In the genomic region with DNA sequence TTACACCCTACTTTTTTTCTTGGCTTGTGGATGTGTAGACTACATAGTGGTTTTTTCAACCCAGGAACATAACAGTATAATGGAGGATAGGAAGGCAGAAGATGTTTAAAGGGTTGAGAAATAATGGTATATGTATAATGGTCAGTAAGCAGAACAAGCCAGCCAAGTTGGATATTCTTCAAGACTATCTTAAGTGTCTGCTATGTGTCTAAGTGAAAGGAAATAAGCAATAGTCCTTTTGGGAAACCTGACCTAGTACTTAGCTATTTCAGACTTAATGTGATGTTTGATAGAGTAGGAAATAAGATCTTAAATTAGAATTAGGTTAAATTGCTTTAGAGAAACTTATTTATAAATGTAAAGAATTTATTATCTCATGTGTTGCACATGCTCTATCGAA, we compare ENCODE assay signal across 10 cellular contexts.
A peak's percentile ranks its signal among the peaks of the same experiment; 100 is the strongest.
DNase-seq lines count a peak whose midpoint lies in the region; ATAC-seq and TF ChIP-seq lines count a peak whose summit lies in the region.
"Had no signal": no experiment of that assay in that cellular context is flagged by ENCODE, and none has a peak within 500 bp of the region (broad histone marks: within the 10 kb centered on the region; RNA-seq: fewer than 3 reads in every experiment).

No MANE protein-coding gene starts in this region.

- peaks cover 74% of the 10 kb centered on the region for H3K4me1 ChIP-seq in CD4-positive, CD25-positive, alpha-beta regulatory T cell (ENCODE audit: control insufficient read depth, insufficient read depth, low read length, poor library complexity, severe bottlenecking)

- in situ Hi-C loops in brain microvascular endothelial cell (cut with HindIII; ENCODE audit: low pct_ligation_motif_present, low sequenced_read_pairs), result no loop called here

- H3K4me3 ChIP-seq in CD4-positive, CD25-positive, alpha-beta regulatory T cell (ENCODE audit: low read depth, low read length), result peak overlapping the region; percentile 56
- H3K4me3 ChIP-seq in brain microvascular endothelial cell (ENCODE audit: low read depth, low read length), result peak overlapping the region; percentile 79
- H3K4me3 ChIP-seq: colonic mucosa had no signal

- peak overlapping the region; percentile 49 to 86 (median 63) for H3K4me3 Mint-ChIP-seq in CD4-positive, CD25-positive, alpha-beta regulatory T cell
- H3K4me3 Mint-ChIP-seq in IgD-negative memory B cell (peak overlapping the region in 2 of 4 donors; percentile 30 to 86), natural killer cell (peak overlapping the region; percentile 4)

- peak overlapping the region; percentile 53 for H3K27ac ChIP-seq in CD4-positive, CD25-positive, alpha-beta regulatory T cell (ENCODE audit: insufficient read depth, low read length, poor library complexity, severe bottlenecking)
- H3K27ac ChIP-seq in brain microvascular endothelial cell, result no peak overlapping the region
- H3K27ac ChIP-seq: colonic mucosa had no signal

- no peak for TF ChIP-seq CTCF in brain microvascular endothelial cell (IDR thresholded peaks at IDR 0.05; ENCODE audit: low read depth, low read length, missing control alignments)
- no peak for TF ChIP-seq CTCF in natural killer cell (IDR thresholded peaks at IDR 0.05)

- no peaks in the 10 kb centered on the region for H3K9me3 Mint-ChIP-seq in CD4-positive, CD25-positive, alpha-beta regulatory T cell
- no peaks in the 10 kb centered on the region for H3K9me3 Mint-ChIP-seq in IgD-negative memory B cell
- H3K9me3 Mint-ChIP-seq in natural killer cell, result no peaks in the 10 kb centered on the region
- H3K9me3 Mint-ChIP-seq: activated CD4-positive, alpha-beta memory T cell treated with anti-CD3 and anti-CD28 coated beads for 36 hours had no signal

- DNase-seq in CD4-positive, CD25-positive, alpha-beta regulatory T cell, result no peak
- DNase-seq in brain microvascular endothelial cell, result no peak
- DNase-seq in natural killer cell, result no peak
- no peak for DNase-seq in activated CD4-positive, CD25-positive, alpha-beta regulatory T cell (lab: John Stamatoyannopoulos, UW)
- DNase-seq in NOMO-1 (lab: John Stamatoyannopoulos, UW; ENCODE audit: unreplicated experiment in 2 of 2), result no peak
- DNase-seq in cortex of kidney (lab: John Stamatoyannopoulos, UW), result no peak
- DNase-seq: activated CD4-positive, alpha-beta memory T cell treated with anti-CD3 and anti-CD28 coated beads for 36 hours; colonic mucosa had no signal

- H3K4me1 Mint-ChIP-seq in CD4-positive, CD25-positive, alpha-beta regulatory T cell, result peaks cover 51 to 86% (median 68%) of the 10 kb centered on the region in 4 donors
- H3K4me1 Mint-ChIP-seq in IgD-negative memory B cell, result peaks cover 51 to 61% (median 59%) of the 10 kb centered on the region in 3 donors
- peaks cover 64 to 77% of the 10 kb centered on the region in 2 donors for H3K4me1 Mint-ChIP-seq in natural killer cell

- H3K36me3 Mint-ChIP-seq in CD4-positive, CD25-positive, alpha-beta regulatory T cell, result peaks cover 12% of the 10 kb centered on the region
- H3K36me3 Mint-ChIP-seq in IgD-negative memory B cell (peaks cover 6% of the 10 kb centered on the region), natural killer cell (no peaks in the 10 kb centered on the region)

- ATAC-seq in CD4-positive, CD25-positive, alpha-beta regulatory T cell (ENCODE audit: low read depth in 2 of 2), result no peak
- ATAC-seq in natural killer cell, result no peak
- no peak for ATAC-seq in GM21423 (IDR thresholded peaks at IDR 0.05; ENCODE audit: unreplicated experiment)

- H3K27me3 ChIP-seq in CD4-positive, CD25-positive, alpha-beta regulatory T cell (ENCODE audit: control insufficient read depth, insufficient read depth, low read length), result no peaks in the 10 kb centered on the region
- H3K27me3 ChIP-seq in brain microvascular endothelial cell (replicated peaks), result no peaks in the 10 kb centered on the region
- H3K27me3 ChIP-seq: colonic mucosa had no signal

- H3K9me3 ChIP-seq in CD4-positive, CD25-positive, alpha-beta regulatory T cell (ENCODE audit: control insufficient read depth in 2 of 2, low read length in 2 of 2), result no peaks in the 10 kb centered on the region
- H3K9me3 ChIP-seq: colonic mucosa had no signal

- H3K36me3 ChIP-seq in CD4-positive, CD25-positive, alpha-beta regulatory T cell (ENCODE audit: control insufficient read depth, insufficient read depth, low read length), result peaks cover 7% of the 10 kb centered on the region
- peaks cover 20% of the 10 kb centered on the region for H3K36me3 ChIP-seq in brain microvascular endothelial cell (replicated peaks)
- H3K36me3 ChIP-seq: colonic mucosa had no signal

- H3K27ac Mint-ChIP-seq in CD4-positive, CD25-positive, alpha-beta regulatory T cell, result peak overlapping the region in 1 of 3 donors; percentile 39
- peak overlapping the region; percentile 49 to 78 (median 55) for H3K27ac Mint-ChIP-seq in IgD-negative memory B cell
- H3K27ac Mint-ChIP-seq in natural killer cell, result peak overlapping the region; percentile 52 to 92

- intact Hi-C loops in natural killer cell (cut with micrococcal nuclease), result loop anchor here (5.0 kb wide), 1 partner anchor 1213 kb away; no protein-coding TSS in a partner anchor

- H3K27me3 Mint-ChIP-seq in CD4-positive, CD25-positive, alpha-beta regulatory T cell, result no peaks in the 10 kb centered on the region
- H3K27me3 Mint-ChIP-seq in IgD-negative memory B cell, result no peaks in the 10 kb centered on the region
- no peaks in the 10 kb centered on the region for H3K27me3 Mint-ChIP-seq in natural killer cell (ENCODE audit: low read depth in 2 of 2)
- H3K27me3 Mint-ChIP-seq: activated CD4-positive, alpha-beta memory T cell treated with anti-CD3 and anti-CD28 coated beads for 36 hours had no signal
